ENCODE assay signal across 16 cellular contexts in genomic region chr1:43316738-43317520, GRCh38. TPM values are rescaled to one million over a fixed set of nuclear protein-coding genes. Genes with fewer than 3 reads are reported as not detected.
DNase-seq lines count a peak whose midpoint lies in the region; ATAC-seq and TF ChIP-seq lines count a peak whose summit lies in the region.
"Had no signal": no experiment of that assay in that cellular context is flagged by ENCODE, and none has a peak within 500 bp of the region (broad histone marks: within the 10 kb centered on the region; RNA-seq: fewer than 3 reads in every experiment).

No MANE protein-coding gene starts in this region.

- no peaks in the 10 kb centered on the region for H3K27me3 Mint-ChIP-seq in type B pancreatic cell
- H3K27me3 Mint-ChIP-seq in naive thymus-derived CD8-positive, alpha-beta T cell, result no peaks in the 10 kb centered on the region

- H3K4me1 ChIP-seq in cardiac muscle cell (ENCODE audit: low read depth), result no peaks in the 10 kb centered on the region
- peaks cover 4% of the 10 kb centered on the region for H3K4me1 ChIP-seq in left ventricle myocardium inferior

- H3K27ac Mint-ChIP-seq in type B pancreatic cell, result no peak overlapping the region
- H3K27ac Mint-ChIP-seq in naive thymus-derived CD8-positive, alpha-beta T cell, result peak overlapping the region in 2 of 10 donors; percentile 57 to 68
- H3K27ac Mint-ChIP-seq: activated T-helper 1 cell treated with anti-CD3 and anti-CD28 coated beads, Interleukin-12 subunit alpha, Interleukin-12 subunit beta, Interleukin-2, Interleukin-4 antibody, amounts not matched to agents 30 ng/mL and 10 ng/mL and 1 ng/mL, durations not matched to agents 14 hours and 24 hours and 36 hours had no signal

- ATAC-seq in GM19035 (IDR thresholded peaks at IDR 0.05; ENCODE audit: unreplicated experiment), result no peak
- ATAC-seq in naive thymus-derived CD8-positive, alpha-beta T cell, result no peak

- H3K4me3 Mint-ChIP-seq in type B pancreatic cell, result no peak overlapping the region
- H3K4me3 Mint-ChIP-seq in naive thymus-derived CD8-positive, alpha-beta T cell, result no peak overlapping the region
- H3K4me3 Mint-ChIP-seq: activated T-helper 1 cell treated with anti-CD3 and anti-CD28 coated beads, Interleukin-12 subunit alpha, Interleukin-12 subunit beta, Interleukin-2, Interleukin-4 antibody, amounts not matched to agents 30 ng/mL and 10 ng/mL and 1 ng/mL, durations not matched to agents 14 hours and 24 hours and 36 hours had no signal

- no peaks in the 10 kb centered on the region for H3K9me3 ChIP-seq in cardiac muscle cell (ENCODE audit: low read depth)
- H3K9me3 ChIP-seq in left ventricle myocardium inferior (replicated peaks), result no peaks in the 10 kb centered on the region
- H3K9me3 ChIP-seq: transverse colon had no signal

- H3K27ac ChIP-seq in cardiac muscle cell (no peak overlapping the region), left ventricle myocardium inferior (replicated peaks) (no peak overlapping the region)
- H3K27ac ChIP-seq: transverse colon had no signal

- no peaks in the 10 kb centered on the region for H3K36me3 Mint-ChIP-seq in type B pancreatic cell
- no peaks in the 10 kb centered on the region for H3K36me3 Mint-ChIP-seq in naive thymus-derived CD8-positive, alpha-beta T cell

- no peaks in the 10 kb centered on the region for H3K9me3 Mint-ChIP-seq in type B pancreatic cell
- no peaks in the 10 kb centered on the region for H3K9me3 Mint-ChIP-seq in naive thymus-derived CD8-positive, alpha-beta T cell
- H3K9me3 Mint-ChIP-seq: activated T-helper 1 cell treated with anti-CD3 and anti-CD28 coated beads, Interleukin-12 subunit alpha, Interleukin-12 subunit beta, Interleukin-2, Interleukin-4 antibody, amounts not matched to agents 30 ng/mL and 10 ng/mL and 1 ng/mL, durations not matched to agents 14 hours and 24 hours and 36 hours had no signal

- DNase-seq in cardiac muscle cell (ENCODE audit: low read depth in 1 of 2, low spot score in 1 of 2) (no peak), left ventricle myocardium inferior (no peak), fibroblast of mammary gland (ENCODE audit: low read depth) (no peak), type B pancreatic cell (ENCODE audit: extremely low spot score, unreplicated experiment) (no peak)
- no peak for DNase-seq in naive thymus-derived CD8-positive, alpha-beta T cell
- DNase-seq: activated CD4-positive, alpha-beta T cell treated with anti-CD3 and anti-CD28 coated beads for 48 hours; DMS53; KG1; NCI-H187; transverse colon had no signal

- H3K4me3 ChIP-seq in cardiac muscle cell, result no peak overlapping the region
- H3K4me3 ChIP-seq in left ventricle myocardium inferior, result no peak overlapping the region
- H3K4me3 ChIP-seq in fibroblast of mammary gland (ENCODE audit: control insufficient read depth, low read depth, low read length), result no peak overlapping the region
- H3K4me3 ChIP-seq: transverse colon had no signal

- H3K27me3 ChIP-seq in cardiac muscle cell, result no peaks in the 10 kb centered on the region
- H3K27me3 ChIP-seq in left ventricle myocardium inferior (ENCODE audit: low read depth), result no peaks in the 10 kb centered on the region
- H3K27me3 ChIP-seq: transverse colon had no signal

- intact Hi-C loops in left ventricle myocardium inferior (cut with micrococcal nuclease), result no loop called here

- TF ChIP-seq CTCF in cardiac muscle cell (IDR thresholded peaks at IDR 0.05; ENCODE audit: low read depth, low read length) (peak; percentile 18), left ventricle myocardium inferior (IDR thresholded peaks at IDR 0.05; ENCODE audit: borderline replicate concordance) (no peak), fibroblast of mammary gland (conservative IDR thresholded peaks at IDR 0.05; ENCODE audit: control insufficient read depth, insufficient read depth, low read depth, low read length) (peak; percentile 20), type B pancreatic cell (conservative IDR thresholded peaks at IDR 0.05) (peak; percentile 49)

- no peaks in the 10 kb centered on the region for H3K4me1 Mint-ChIP-seq in type B pancreatic cell (ENCODE audit: unreplicated experiment)
- H3K4me1 Mint-ChIP-seq in naive thymus-derived CD8-positive, alpha-beta T cell, result no peaks in the 10 kb centered on the region

- H3K36me3 ChIP-seq in cardiac muscle cell, result no peaks in the 10 kb centered on the region
- peaks cover 29% of the 10 kb centered on the region for H3K36me3 ChIP-seq in left ventricle myocardium inferior
- H3K36me3 ChIP-seq: transverse colon had no signal

- POLR2A ChIA-PET in naive thymus-derived CD8-positive, alpha-beta T cell (lab: Charles Lee), result no interaction called here

RNA-seq across cellular contexts. Expression of gene TIE1, which starts 16.1 kb away (rescaled TPM):
- 2.2 and 5.0 TPM in 2 replicates for total RNA-seq in cardiac muscle cell
- 4.3 TPM in 1 of 2 replicates, not detected in the other for polyA plus RNA-seq in cardiac muscle cell
- total RNA-seq in left ventricle myocardium inferior, result 25.1 TPM
- 1.3 TPM in 1 of 2 replicates, not detected in the other for total RNA-seq in type B pancreatic cell (ENCODE audit: low replicate concordance)
- total RNA-seq in naive thymus-derived CD8-positive, alpha-beta T cell, result not detected
- not detected for polyA plus RNA-seq in naive thymus-derived CD8-positive, alpha-beta T cell
- total RNA-seq: fibroblast of lung had no signal

RNA-seq across cellular contexts. Expression of gene MPL, which starts 20.7 kb away (rescaled TPM):
- not detected in 2 replicates for total RNA-seq in cardiac muscle cell
- 0.10 TPM in 1 of 2 replicates, not detected in the other for polyA plus RNA-seq in cardiac muscle cell
- total RNA-seq in left ventricle myocardium inferior, result 0.82 TPM
- not detected in 2 replicates for total RNA-seq in type B pancreatic cell (ENCODE audit: low replicate concordance)
- not detected for total RNA-seq in naive thymus-derived CD8-positive, alpha-beta T cell
- not detected for polyA plus RNA-seq in naive thymus-derived CD8-positive, alpha-beta T cell
- total RNA-seq: activated T-helper 1 cell treated with anti-CD3 and anti-CD28 coated beads, Interleukin-12 subunit alpha, Interleukin-12 subunit beta, Interleukin-2, Interleukin-4 antibody, amounts not matched to agents 30 ng/mL and 10 ng/mL and 1 ng/mL, durations not matched to agents 14 hours and 24 hours and 36 hours; bronchial epithelial cell; fibroblast of lung; skeletal muscle tissue had no signal
- polyA plus RNA-seq: fibroblast of lung had no signal

RNA-seq across cellular contexts. Expression of gene C1orf210, which starts 31.5 kb away (rescaled TPM):
- total RNA-seq in cardiac muscle cell (0.12 TPM in 1 of 2 replicates, not detected in the other), left ventricle myocardium inferior (not detected), type B pancreatic cell (ENCODE audit: low replicate concordance) (9.9 and 17.2 TPM in 2 replicates)
- not detected in 2 replicates for polyA plus RNA-seq in cardiac muscle cell
- not detected for total RNA-seq in naive thymus-derived CD8-positive, alpha-beta T cell
- polyA plus RNA-seq in naive thymus-derived CD8-positive, alpha-beta T cell, result under 1 TPM in 1 of 3 donors, not detected in 2; 0.13 TPM
- total RNA-seq: activated T-helper 1 cell treated with anti-CD3 and anti-CD28 coated beads, Interleukin-12 subunit alpha, Interleukin-12 subunit beta, Interleukin-2, Interleukin-4 antibody, amounts not matched to agents 30 ng/mL and 10 ng/mL and 1 ng/mL, durations not matched to agents 14 hours and 24 hours and 36 hours; fibroblast of lung; myocyte; skeletal muscle tissue had no signal
- polyA plus RNA-seq: fibroblast of lung had no signal

RNA-seq across cellular contexts. Expression of gene CDC20, which starts 41.9 kb away (rescaled TPM):
- total RNA-seq in cardiac muscle cell (14.4 and 134 TPM in 2 replicates), left ventricle myocardium inferior (0.99 TPM), type B pancreatic cell (ENCODE audit: low replicate concordance) (33.9 and 114 TPM in 2 replicates)
- polyA plus RNA-seq in cardiac muscle cell, result 18.7 and 163 TPM in 2 replicates
- total RNA-seq in naive thymus-derived CD8-positive, alpha-beta T cell, result under 1 TPM; 0.39 to 0.77 TPM
- polyA plus RNA-seq in naive thymus-derived CD8-positive, alpha-beta T cell, result under 1 TPM in 1 of 3 donors, not detected in 2; 0.59 TPM

RNA-seq across cellular contexts. Expression of gene TMEM125, which starts 47.1 kb away (rescaled TPM):
- total RNA-seq in cardiac muscle cell (2.0 and 2.3 TPM in 2 replicates), left ventricle myocardium inferior (not detected), type B pancreatic cell (ENCODE audit: low replicate concordance) (19.8 and 51.7 TPM in 2 replicates)
- polyA plus RNA-seq in cardiac muscle cell, result 2.0 and 2.7 TPM in 2 replicates
- not detected for total RNA-seq in naive thymus-derived CD8-positive, alpha-beta T cell
- polyA plus RNA-seq in naive thymus-derived CD8-positive, alpha-beta T cell, result under 1 TPM in 2 of 3 donors, not detected in 1; 0.23 to 0.33 TPM
- total RNA-seq: activated T-helper 1 cell treated with anti-CD3 and anti-CD28 coated beads, Interleukin-12 subunit alpha, Interleukin-12 subunit beta, Interleukin-2, Interleukin-4 antibody, amounts not matched to agents 30 ng/mL and 10 ng/mL and 1 ng/mL, durations not matched to agents 14 hours and 24 hours and 36 hours; fibroblast of lung; myocyte had no signal
